In genomic region chr10:36148207-36148606, GRCh38 we compare ENCODE assay signal across 14 cellular contexts.
A peak's percentile ranks its signal among the peaks of the same experiment; 100 is the strongest.
DNase-seq lines count a peak whose midpoint lies in the region; ATAC-seq, FAIRE-seq and TF ChIP-seq lines count a peak whose summit lies in the region.
"Had no signal": no experiment of that assay in that cellular context is flagged by ENCODE, and none has a peak within 500 bp of the region (broad histone marks: within the 10 kb centered on the region; RNA-seq: fewer than 3 reads in every experiment).

No MANE protein-coding gene starts in this region.

- TF ChIP-seq CTCF in bronchial epithelial cell (IDR thresholded peaks at IDR 0.05; ENCODE audit: insufficient read depth, low read length, severe bottlenecking) (no peak), fibroblast of the aortic adventitia (IDR thresholded peaks at IDR 0.05; ENCODE audit: insufficient read depth, low read length) (no peak)

- H3K27me3 ChIP-seq in bronchial epithelial cell (ENCODE audit: control insufficient read depth, insufficient read depth, low read length), result no peaks in the 10 kb centered on the region

- H3K4me3 ChIP-seq in bronchial epithelial cell (ENCODE audit: low read depth, low read length) (no peak overlapping the region), fibroblast of the aortic adventitia (ENCODE audit: low read depth, low read length) (no peak overlapping the region)

- ATAC-seq in esophagus mucosa, result no peak
- ATAC-seq in GM18502 (IDR thresholded peaks at IDR 0.05; ENCODE audit: poor library complexity, unreplicated experiment), result no peak
- ATAC-seq: HCT116 had no signal

- no peaks in the 10 kb centered on the region for H3K36me3 ChIP-seq in bronchial epithelial cell (ENCODE audit: control insufficient read depth, insufficient read depth, low read length)

- DNase-seq in ELR (ENCODE audit: low read depth), result peak; percentile 2
- DNase-seq in LHCN-M2 (ENCODE audit: low read depth), result peak; percentile 9
- peak; percentile 27 for DNase-seq in bronchial epithelial cell (ENCODE audit: low read depth)
- DNase-seq in fibroblast of the aortic adventitia (ENCODE audit: low read depth), result peak; percentile 4
- no peak for DNase-seq in dedifferentiated amniotic fluid mesenchymal stem cell (ENCODE audit: extremely low spot score)
- DNase-seq: C1 segment of cervical spinal cord; Calu3; CD4-positive, alpha-beta T cell; DMS79 had no signal

- FAIRE-seq in bronchial epithelial cell (lab: Jason Lieb, UNC), result no peak
- FAIRE-seq: G401.6, GM12891 had no signal
